In genomic region chr18:54805571-54806334, GRCh38 we compare ENCODE assay signal across 1 cellular context.
TF ChIP-seq lines count a peak whose summit lies in the region.

No MANE protein-coding gene starts in this region.

TF ChIP-seq in K562, 482 proteins besides CTCF, POLR2A, EP300 and RAD21 (continued from another document):
- no peak for TF ChIP-seq DEAF1 (CRISPR knock-in tag; IDR thresholded peaks at IDR 0.05)
- TF ChIP-seq PTRF (tag; IDR thresholded peaks at IDR 0.05) = no peak
- 0 out of 2 replicates have a peak, but pooled peaks have one; percentile 22 for TF ChIP-seq TAL1 (IDR thresholded peaks at IDR 0.05)
- TF ChIP-seq BACH1 (tag; IDR thresholded peaks at IDR 0.05) = 0 out of 2 replicates have a peak, but pooled peaks have one; percentile 34
- peak; percentile 86; the same call in 1 of the 2 replicates for TF ChIP-seq RNF2 (IDR thresholded peaks at IDR 0.05)
- TF ChIP-seq MTA3 (IDR thresholded peaks at IDR 0.05; ENCODE audit: borderline replicate concordance) = 0 out of 2 replicates have a peak, but pooled peaks have one; percentile 37
- 0 out of 2 replicates have a peak, but pooled peaks have one; percentile 26 for TF ChIP-seq HDAC2 (IDR thresholded peaks at IDR 0.05)
- no peak for TF ChIP-seq ARID3B (CRISPR knock-in tag; IDR thresholded peaks at IDR 0.05; ENCODE audit: borderline replicate concordance)
- TF ChIP-seq HMBOX1 (IDR thresholded peaks at IDR 0.05) = peak; percentile 87
- TF ChIP-seq DPF2 (IDR thresholded peaks at IDR 0.05) = peak; percentile 86
- peak; percentile 33; the same call in 1 of the 2 replicates for TF ChIP-seq MYNN (IDR thresholded peaks at IDR 0.05)
- TF ChIP-seq MYNN (CRISPR knock-in tag; IDR thresholded peaks at IDR 0.05) = no peak
- TF ChIP-seq POLR2H (tag; IDR thresholded peaks at IDR 0.05; ENCODE audit: low read depth) = 0 out of 2 replicates have a peak, but pooled peaks have one; percentile 35
- peak; percentile 97 for TF ChIP-seq MEIS2 (IDR thresholded peaks at IDR 0.05; ENCODE audit: partially characterized antibody)
- peak; percentile 34 for TF ChIP-seq NCOR1 (IDR thresholded peaks at IDR 0.05)
- TF ChIP-seq JUND (IDR thresholded peaks at IDR 0.05; ENCODE audit: borderline replicate concordance, low read depth, low read length) = peak; percentile 71
- peak; percentile 21; the same call in 1 of the 3 replicates for TF ChIP-seq JUND (tag; IDR thresholded peaks at IDR 0.05; ENCODE audit: borderline replicate concordance, low read depth, low read length)
- TF ChIP-seq HNRNPUL1 (IDR thresholded peaks at IDR 0.05; ENCODE audit: low read length) = no peak
- peak; percentile 50; the same call in 1 of the 2 replicates for TF ChIP-seq CREM (IDR thresholded peaks at IDR 0.05; ENCODE audit: low read depth)
- peak in 1 of 2 experiments; percentile 74; a peak in 1 of 4 replicates for TF ChIP-seq RCOR1 (IDR thresholded peaks at IDR 0.05; ENCODE audit: borderline replicate concordance in 1 of 2, low read depth in 2 of 2, low read length in 2 of 2)
- TF ChIP-seq TRIM24 (IDR thresholded peaks at IDR 0.05) = peak in 1 of 2 experiments; percentile 50; a peak in 2 of 4 replicates
- TF ChIP-seq TEAD4 (IDR thresholded peaks at IDR 0.05; ENCODE audit: low read length) = peak; percentile 66; the same call in 1 of the 2 replicates
- TF ChIP-seq TEAD4 (CRISPR knock-in tag; IDR thresholded peaks at IDR 0.05; ENCODE audit: borderline replicate concordance) = no peak
- TF ChIP-seq ZNF592 (IDR thresholded peaks at IDR 0.05) = 0 out of 2 replicates have a peak, but pooled peaks have one; percentile 39
- TF ChIP-seq GABPA (tag; conservative IDR thresholded peaks at IDR 0.05; ENCODE audit: low read depth) = 0 out of 2 replicates have a peak, but pooled peaks have one; percentile 36
- TF ChIP-seq, protein P1, sequence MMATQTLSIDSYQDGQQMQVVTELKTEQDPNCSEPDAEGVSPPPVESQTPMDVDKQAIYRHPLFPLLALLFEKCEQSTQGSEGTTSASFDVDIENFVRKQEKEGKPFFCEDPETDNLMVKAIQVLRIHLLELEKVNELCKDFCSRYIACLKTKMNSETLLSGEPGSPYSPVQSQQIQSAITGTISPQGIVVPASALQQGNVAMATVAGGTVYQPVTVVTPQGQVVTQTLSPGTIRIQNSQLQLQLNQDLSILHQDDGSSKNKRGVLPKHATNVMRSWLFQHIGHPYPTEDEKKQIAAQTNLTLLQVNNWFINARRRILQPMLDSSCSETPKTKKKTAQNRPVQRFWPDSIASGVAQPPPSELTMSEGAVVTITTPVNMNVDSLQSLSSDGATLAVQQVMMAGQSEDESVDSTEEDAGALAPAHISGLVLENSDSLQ (IDR thresholded peaks at IDR 0.05) = peak; percentile 85
- TF ChIP-seq SMARCE1 (IDR thresholded peaks at IDR 0.05) = peak; percentile 81
- peak; percentile 78 for TF ChIP-seq SOX6 (IDR thresholded peaks at IDR 0.05)
- peak; percentile 82 for TF ChIP-seq SMARCA4 (IDR thresholded peaks at IDR 0.05)
- TF ChIP-seq NEUROD1 (IDR thresholded peaks at IDR 0.05; ENCODE audit: borderline replicate concordance, low read depth, low read length, partially characterized antibody) = peak; percentile 23
- TF ChIP-seq SAP30 (IDR thresholded peaks at IDR 0.05; ENCODE audit: borderline replicate concordance, insufficient read depth, low read depth, low read length, poor library complexity, severe bottlenecking) = no peak
- peak; percentile 76 for TF ChIP-seq ARID1B (IDR thresholded peaks at IDR 0.05)
- TF ChIP-seq ZNF639 (CRISPR knock-in tag; conservative IDR thresholded peaks at IDR 0.05 in 1 of 2, IDR thresholded peaks at IDR 0.05 in 1 of 2) = 0 out of 4 replicates have a peak, but pooled peaks of 1 of the 2 experiments have one; percentile 9
- peak; percentile 65; the same call in 1 of the 2 replicates for TF ChIP-seq CTBP1 (IDR thresholded peaks at IDR 0.05; ENCODE audit: borderline replicate concordance)
- no peak for TF ChIP-seq PBX2 (CRISPR knock-in tag; IDR thresholded peaks at IDR 0.05; ENCODE audit: low read depth)
- peak; percentile 94 for TF ChIP-seq PBX2 (tag; conservative IDR thresholded peaks at IDR 0.05; ENCODE audit: low read depth)
